Comparison of ENCODE assay signal across 12 cellular contexts in the genomic region with DNA sequence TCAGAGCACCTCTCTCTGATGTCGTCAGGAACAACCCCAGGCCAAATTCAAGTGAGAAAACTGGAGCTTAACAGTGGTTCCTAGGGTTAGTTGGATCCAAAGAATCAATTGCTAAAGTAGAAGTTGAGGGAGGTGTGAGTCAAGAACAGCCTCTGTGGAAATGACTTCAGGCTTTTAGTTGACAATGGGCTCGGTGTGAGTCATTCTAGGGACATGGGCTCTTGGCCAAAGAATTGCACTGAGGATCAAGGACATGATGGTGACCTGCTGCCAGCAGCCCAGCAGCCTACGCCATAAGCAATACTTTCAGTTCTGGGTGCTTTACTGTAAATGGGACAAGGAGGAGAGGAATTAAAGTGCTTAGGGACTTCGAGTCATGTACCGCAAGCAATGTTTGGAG. TPM values are rescaled to one million over a fixed set of nuclear protein-coding genes. Genes with fewer than 3 reads are reported as not detected.
A peak's percentile ranks its signal among the peaks of the same experiment; 100 is the strongest.
DNase-seq lines count a peak whose midpoint lies in the region; ATAC-seq and TF ChIP-seq lines count a peak whose summit lies in the region.
"Had no signal": no experiment of that assay in that cellular context is flagged by ENCODE, and none has a peak within 500 bp of the region (broad histone marks: within the 10 kb centered on the region; RNA-seq: fewer than 3 reads in every experiment).

No MANE protein-coding gene starts in this region.

- TF ChIP-seq RAD21 in HCT116 (IDR thresholded peaks at IDR 0.05; ENCODE audit: low read depth), result peak; percentile 45; the same call in 1 of the 2 replicates

- no peaks in the 10 kb centered on the region for H3K9me3 ChIP-seq in HCT116 (ENCODE audit: control insufficient read depth in 1 of 2, insufficient read depth in 1 of 2, low read depth in 1 of 2, low read length in 2 of 2)

- no peak for TF ChIP-seq CTCF in HCT116 (IDR thresholded peaks at IDR 0.05 in 2 of 3, conservative IDR thresholded peaks at IDR 0.05 in 1 of 3; ENCODE audit: borderline replicate concordance in 1 of 3, insufficient read depth in 1 of 3, low read depth in 2 of 3, low read length in 2 of 3)

- intact Hi-C loops in HCT116 (cut with micrococcal nuclease) (no loop called here), Right ventricle myocardium superior (cut with DNase I) (no loop called here)

- peak overlapping the region; percentile 78 for H3K4me2 ChIP-seq in HCT116 (ENCODE audit: low read length)

- no peak for TF ChIP-seq POLR2A in HCT116 (IDR thresholded peaks at IDR 0.05; ENCODE audit: borderline replicate concordance, extremely low read depth, insufficient read depth, insufficient read length)

- no peaks in the 10 kb centered on the region for H3K36me3 ChIP-seq in HCT116 (ENCODE audit: control insufficient read depth in 1 of 2, insufficient read depth in 2 of 2, low read length in 2 of 2)

- H2AFZ ChIP-seq in HCT116 (ENCODE audit: low read depth, low read length, poor library complexity, severe bottlenecking), result no peak overlapping the region
- H2AFZ ChIP-seq: parathyroid adenoma had no signal

- H3K4me3 ChIP-seq in HCT116 (replicated peaks in 1 of 2; ENCODE audit: low read depth in 1 of 2, low read length in 2 of 2) (peak overlapping the region in 1 of 2 experiments; percentile 33; a peak in 2 of 4 replicates), skeletal muscle cell (ENCODE audit: low read depth, low read length) (no peak overlapping the region)

- RAD21 ChIA-PET in HCT116 (lab: Charles Lee; ENCODE audit: low non-redundant PET in 1 of 2, low total read pairs in 2 of 2, uncharacterized antibody in 2 of 2, unreplicated experiment in 2 of 2), result interaction anchor here in 1 of 2 experiments (0.8 kb wide), 1 partner anchor 14 kb away, joined by 3 read pairs; no protein-coding TSS in a partner anchor

- ATAC-seq in HCT116 (peak; percentile 86), Right ventricle myocardium superior (ENCODE audit: poor library complexity) (peak; percentile 93), HG03045 (IDR thresholded peaks at IDR 0.05; ENCODE audit: unreplicated experiment) (no peak)
- no peak for ATAC-seq in stimulated activated naive CD8-positive, alpha-beta T cell treated with anti-CD3 and anti-CD28 coated beads, Interleukin-15, Interleukin-2, amounts not matched to agents 100 U/mL and 50 U/mL, for 24 hours
- ATAC-seq: activated T-helper 17 cell treated with anti-CD3 and anti-CD28 coated beads, Interleukin-2, amount 50 U/mL, for 72 hours; stimulated activated memory B cell treated with anti-CD40 and anti-IgM and Interleukin-4, amounts not matched to agents 10 μg/mL and 1 μg/mL and 100 μg/mL, for 72 hours had no signal

- H3K9ac ChIP-seq in HCT116 (ENCODE audit: low read length), result peak overlapping the region; percentile 53
- H3K9ac ChIP-seq: parathyroid adenoma had no signal

- no peaks in the 10 kb centered on the region for H4K20me1 ChIP-seq in HCT116 (ENCODE audit: insufficient read depth)

- H3K79me2 ChIP-seq in HCT116 (ENCODE audit: insufficient read depth, low read length), result no peaks in the 10 kb centered on the region
- H3K79me2 ChIP-seq: parathyroid adenoma had no signal

- H3K27ac ChIP-seq in HCT116 (ENCODE audit: low read depth, low read length), result peak overlapping the region; percentile 79
- H3K27ac ChIP-seq: parathyroid adenoma had no signal

- DNase-seq in HCT116 (ENCODE audit: low read depth, low spot score) (peak; percentile 99), T1000 (lab: John Stamatoyannopoulos, UW) (peak; percentile 55), Right ventricle myocardium superior (peak; percentile 71), skeletal muscle cell (ENCODE audit: low read depth) (peak; percentile 39), SK-N-DZ (ENCODE audit: low spot score) (no peak)
- no peak for DNase-seq in stimulated activated naive CD8-positive, alpha-beta T cell treated with anti-CD3 and anti-CD28 coated beads, Interleukin-15, Interleukin-2, amounts not matched to agents 100 U/mL and 50 U/mL, for 24 hours
- DNase-seq in activated CD8-positive, alpha-beta memory T cell treated with anti-CD3 and anti-CD28 coated beads, Interleukin-2, amount 50 U/mL, for 4 hours, result no peak
- DNase-seq: glutamatergic neuron had no signal

- H3K9me2 ChIP-seq in HCT116 (ENCODE audit: insufficient read depth), result no peaks in the 10 kb centered on the region

- CTCF ChIA-PET in HCT116 (lab: Charles Lee), result interaction anchor here (1.1 kb wide), 1 partner anchor 30 kb away, joined by 3 read pairs; no protein-coding TSS in a partner anchor

- no peaks in the 10 kb centered on the region for H3K27me3 ChIP-seq in HCT116 (ENCODE audit: insufficient read depth, low read length)

- H3K4me1 ChIP-seq in HCT116 (ENCODE audit: control insufficient read depth in 1 of 2, insufficient read depth in 2 of 2, low read length in 2 of 2), result peaks cover 61 to 80% of the 10 kb centered on the region in 2 experiments
- H3K4me1 ChIP-seq: parathyroid adenoma had no signal

- BruUV-seq in HCT116 (replicated peaks; lab: Mats Ljungman, UMichigan), result no TSS peak

- POLR2A ChIA-PET in HCT116 (lab: Charles Lee), result interaction anchor here (1.2 to 2.2 kb wide), 6 partner anchors 12 to 52 kb away, joined by 3 to 9 read pairs (median 4); no protein-coding TSS in a partner anchor

TF ChIP-seq in HCT116, 20 proteins besides CTCF, POLR2A, EP300 and RAD21:
- peak; percentile 94 for TF ChIP-seq FOSL1 (IDR thresholded peaks at IDR 0.05; ENCODE audit: low read depth)
- TF ChIP-seq ZFX (IDR thresholded peaks at IDR 0.05), result no peak
- TF ChIP-seq POLR2AphosphoS5 (IDR thresholded peaks at IDR 0.05; ENCODE audit: low read depth, low read length), result peak; percentile 70
- TF ChIP-seq CBX3 (IDR thresholded peaks at IDR 0.05; ENCODE audit: low read depth), result peak; percentile 97
- TF ChIP-seq, protein P1, sequence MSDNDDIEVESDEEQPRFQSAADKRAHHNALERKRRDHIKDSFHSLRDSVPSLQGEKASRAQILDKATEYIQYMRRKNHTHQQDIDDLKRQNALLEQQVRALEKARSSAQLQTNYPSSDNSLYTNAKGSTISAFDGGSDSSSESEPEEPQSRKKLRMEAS (IDR thresholded peaks at IDR 0.05), result peak; percentile 69
- TF ChIP-seq SIN3A (IDR thresholded peaks at IDR 0.05; ENCODE audit: low read depth), result no peak
- TF ChIP-seq CEBPB (IDR thresholded peaks at IDR 0.05; ENCODE audit: low read depth), result peak; percentile 67
- no peak; the same call in 1 of the 2 replicates for TF ChIP-seq EGR1 (IDR thresholded peaks at IDR 0.05; ENCODE audit: low read depth)
- peak; percentile 94 for TF ChIP-seq JUND (IDR thresholded peaks at IDR 0.05)
- TF ChIP-seq, protein P2, sequence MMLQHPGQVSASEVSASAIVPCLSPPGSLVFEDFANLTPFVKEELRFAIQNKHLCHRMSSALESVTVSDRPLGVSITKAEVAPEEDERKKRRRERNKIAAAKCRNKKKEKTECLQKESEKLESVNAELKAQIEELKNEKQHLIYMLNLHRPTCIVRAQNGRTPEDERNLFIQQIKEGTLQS (IDR thresholded peaks at IDR 0.05), result no peak
- peak; percentile 79 for TF ChIP-seq TCF7L2 (IDR thresholded peaks at IDR 0.05; ENCODE audit: borderline replicate concordance, extremely low read depth, insufficient read depth, insufficient read length)
- TF ChIP-seq SP1 (IDR thresholded peaks at IDR 0.05; ENCODE audit: low read depth), result peak; percentile 85
- TF ChIP-seq, protein P3, sequence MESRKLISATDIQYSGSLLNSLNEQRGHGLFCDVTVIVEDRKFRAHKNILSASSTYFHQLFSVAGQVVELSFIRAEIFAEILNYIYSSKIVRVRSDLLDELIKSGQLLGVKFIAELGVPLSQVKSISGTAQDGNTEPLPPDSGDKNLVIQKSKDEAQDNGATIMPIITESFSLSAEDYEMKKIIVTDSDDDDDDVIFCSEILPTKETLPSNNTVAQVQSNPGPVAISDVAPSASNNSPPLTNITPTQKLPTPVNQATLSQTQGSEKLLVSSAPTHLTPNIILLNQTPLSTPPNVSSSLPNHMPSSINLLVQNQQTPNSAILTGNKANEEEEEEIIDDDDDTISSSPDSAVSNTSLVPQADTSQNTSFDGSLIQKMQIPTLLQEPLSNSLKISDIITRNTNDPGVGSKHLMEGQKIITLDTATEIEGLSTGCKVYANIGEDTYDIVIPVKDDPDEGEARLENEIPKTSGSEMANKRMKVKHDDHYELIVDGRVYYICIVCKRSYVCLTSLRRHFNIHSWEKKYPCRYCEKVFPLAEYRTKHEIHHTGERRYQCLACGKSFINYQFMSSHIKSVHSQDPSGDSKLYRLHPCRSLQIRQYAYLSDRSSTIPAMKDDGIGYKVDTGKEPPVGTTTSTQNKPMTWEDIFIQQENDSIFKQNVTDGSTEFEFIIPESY (IDR thresholded peaks at IDR 0.05; ENCODE audit: extremely low read depth, insufficient replicate concordance, low read length), result no peak
- TF ChIP-seq YY1 (IDR thresholded peaks at IDR 0.05; ENCODE audit: extremely low read depth, insufficient replicate concordance, low read depth, low read length), result peak; percentile 81
- TF ChIP-seq, protein P4, sequence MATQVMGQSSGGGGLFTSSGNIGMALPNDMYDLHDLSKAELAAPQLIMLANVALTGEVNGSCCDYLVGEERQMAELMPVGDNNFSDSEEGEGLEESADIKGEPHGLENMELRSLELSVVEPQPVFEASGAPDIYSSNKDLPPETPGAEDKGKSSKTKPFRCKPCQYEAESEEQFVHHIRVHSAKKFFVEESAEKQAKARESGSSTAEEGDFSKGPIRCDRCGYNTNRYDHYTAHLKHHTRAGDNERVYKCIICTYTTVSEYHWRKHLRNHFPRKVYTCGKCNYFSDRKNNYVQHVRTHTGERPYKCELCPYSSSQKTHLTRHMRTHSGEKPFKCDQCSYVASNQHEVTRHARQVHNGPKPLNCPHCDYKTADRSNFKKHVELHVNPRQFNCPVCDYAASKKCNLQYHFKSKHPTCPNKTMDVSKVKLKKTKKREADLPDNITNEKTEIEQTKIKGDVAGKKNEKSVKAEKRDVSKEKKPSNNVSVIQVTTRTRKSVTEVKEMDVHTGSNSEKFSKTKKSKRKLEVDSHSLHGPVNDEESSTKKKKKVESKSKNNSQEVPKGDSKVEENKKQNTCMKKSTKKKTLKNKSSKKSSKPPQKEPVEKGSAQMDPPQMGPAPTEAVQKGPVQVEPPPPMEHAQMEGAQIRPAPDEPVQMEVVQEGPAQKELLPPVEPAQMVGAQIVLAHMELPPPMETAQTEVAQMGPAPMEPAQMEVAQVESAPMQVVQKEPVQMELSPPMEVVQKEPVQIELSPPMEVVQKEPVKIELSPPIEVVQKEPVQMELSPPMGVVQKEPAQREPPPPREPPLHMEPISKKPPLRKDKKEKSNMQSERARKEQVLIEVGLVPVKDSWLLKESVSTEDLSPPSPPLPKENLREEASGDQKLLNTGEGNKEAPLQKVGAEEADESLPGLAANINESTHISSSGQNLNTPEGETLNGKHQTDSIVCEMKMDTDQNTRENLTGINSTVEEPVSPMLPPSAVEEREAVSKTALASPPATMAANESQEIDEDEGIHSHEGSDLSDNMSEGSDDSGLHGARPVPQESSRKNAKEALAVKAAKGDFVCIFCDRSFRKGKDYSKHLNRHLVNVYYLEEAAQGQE (IDR thresholded peaks at IDR 0.05; ENCODE audit: low read depth), result no peak
TF ChIP-seq in HCT116: peak in this region for 9.

RNA-seq across cellular contexts. Expression of a gene that starts 32.1 kb away (rescaled TPM):
- total RNA-seq in HCT116 (2021; ENCODE audit: unreplicated experiment) (127 TPM), Right ventricle myocardium superior (12.4 TPM)
- polyA plus RNA-seq in HCT116 (2012), result 71.8 and 86.2 TPM in 2 replicates
- 12.5 and 17.0 TPM in 2 replicates for polyA plus RNA-seq in SK-N-DZ (2014; cell fraction: cytosol; rRNA removed)
- 20.7 and 21.7 TPM in 2 replicates for polyA plus RNA-seq in SK-N-DZ (2014; cell fraction: nucleus; rRNA removed)

Comparison
In these comparisons a context has a peak if more than half of its experiments do, and no peak if none do; other contexts are left out.
1. ATAC-seq: peak in HCT116 (single experiment) and Right ventricle myocardium superior (single experiment); none in stimulated activated naive CD8-positive, alpha-beta T cell treated with anti-CD3 and anti-CD28 coated beads, Interleukin-15, Interleukin-2, amounts not matched to agents 100 U/mL and 50 U/mL, for 24 hours (single experiment) and HG03045 (single experiment).
2. DNase-seq: peak in HCT116 (single experiment), T1000 (single experiment), Right ventricle myocardium superior (single experiment) and skeletal muscle cell (single experiment); none in stimulated activated naive CD8-positive, alpha-beta T cell treated with anti-CD3 and anti-CD28 coated beads, Interleukin-15, Interleukin-2, amounts not matched to agents 100 U/mL and 50 U/mL, for 24 hours (single experiment), SK-N-DZ (single experiment) and activated CD8-positive, alpha-beta memory T cell treated with anti-CD3 and anti-CD28 coated beads, Interleukin-2, amount 50 U/mL, for 4 hours (single experiment).